In the genomic region with DNA sequence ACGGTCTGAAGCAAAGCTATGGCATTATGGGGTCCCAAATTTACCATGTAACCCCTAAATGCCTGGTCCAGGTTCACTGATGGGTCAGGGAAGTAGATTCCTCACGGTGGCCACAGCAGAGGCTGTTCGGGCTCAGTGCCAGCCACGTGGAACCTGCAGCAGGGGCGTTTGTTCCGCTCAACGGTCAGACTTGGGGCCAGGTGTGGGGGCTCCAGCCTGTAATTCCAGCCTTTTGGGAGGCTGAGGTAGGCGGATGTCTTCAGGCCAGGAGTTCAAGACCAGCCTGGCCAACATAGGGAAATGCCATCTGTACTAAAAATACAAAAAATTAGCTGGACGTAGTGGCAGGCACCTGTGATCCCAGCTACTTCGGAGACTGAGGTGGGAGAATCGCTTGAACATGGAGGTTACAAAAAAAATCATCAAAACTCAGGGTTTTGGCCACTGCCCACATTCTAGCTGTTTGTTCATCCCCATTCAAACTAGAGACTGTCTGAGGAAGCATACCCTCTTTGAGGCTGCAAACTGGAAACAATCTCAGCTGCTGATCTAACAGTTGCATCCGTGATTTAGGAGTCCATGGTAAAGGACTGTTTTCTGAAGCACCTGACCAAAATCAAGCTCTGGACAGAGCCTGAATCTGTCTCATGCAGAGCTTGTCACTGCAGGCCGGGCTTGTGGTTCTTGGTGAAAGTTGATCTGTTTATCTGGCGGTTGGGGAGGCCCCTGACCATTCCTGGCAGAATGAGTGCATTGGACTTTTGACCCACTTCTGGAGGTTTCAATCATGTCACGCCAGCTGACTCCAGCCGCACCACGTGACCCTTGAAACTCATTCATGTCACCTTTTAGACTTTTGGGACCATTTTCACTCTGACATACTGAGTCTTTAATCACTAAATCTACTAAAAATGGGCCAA, we compare ENCODE assay signal across 1 cellular context.
TF ChIP-seq lines count a peak whose summit lies in the region.

No MANE protein-coding gene starts in this region.

TF ChIP-seq in GM12878, 131 proteins besides CTCF, POLR2A, EP300 and RAD21 (continued from another document):
- TF ChIP-seq, protein P1, sequence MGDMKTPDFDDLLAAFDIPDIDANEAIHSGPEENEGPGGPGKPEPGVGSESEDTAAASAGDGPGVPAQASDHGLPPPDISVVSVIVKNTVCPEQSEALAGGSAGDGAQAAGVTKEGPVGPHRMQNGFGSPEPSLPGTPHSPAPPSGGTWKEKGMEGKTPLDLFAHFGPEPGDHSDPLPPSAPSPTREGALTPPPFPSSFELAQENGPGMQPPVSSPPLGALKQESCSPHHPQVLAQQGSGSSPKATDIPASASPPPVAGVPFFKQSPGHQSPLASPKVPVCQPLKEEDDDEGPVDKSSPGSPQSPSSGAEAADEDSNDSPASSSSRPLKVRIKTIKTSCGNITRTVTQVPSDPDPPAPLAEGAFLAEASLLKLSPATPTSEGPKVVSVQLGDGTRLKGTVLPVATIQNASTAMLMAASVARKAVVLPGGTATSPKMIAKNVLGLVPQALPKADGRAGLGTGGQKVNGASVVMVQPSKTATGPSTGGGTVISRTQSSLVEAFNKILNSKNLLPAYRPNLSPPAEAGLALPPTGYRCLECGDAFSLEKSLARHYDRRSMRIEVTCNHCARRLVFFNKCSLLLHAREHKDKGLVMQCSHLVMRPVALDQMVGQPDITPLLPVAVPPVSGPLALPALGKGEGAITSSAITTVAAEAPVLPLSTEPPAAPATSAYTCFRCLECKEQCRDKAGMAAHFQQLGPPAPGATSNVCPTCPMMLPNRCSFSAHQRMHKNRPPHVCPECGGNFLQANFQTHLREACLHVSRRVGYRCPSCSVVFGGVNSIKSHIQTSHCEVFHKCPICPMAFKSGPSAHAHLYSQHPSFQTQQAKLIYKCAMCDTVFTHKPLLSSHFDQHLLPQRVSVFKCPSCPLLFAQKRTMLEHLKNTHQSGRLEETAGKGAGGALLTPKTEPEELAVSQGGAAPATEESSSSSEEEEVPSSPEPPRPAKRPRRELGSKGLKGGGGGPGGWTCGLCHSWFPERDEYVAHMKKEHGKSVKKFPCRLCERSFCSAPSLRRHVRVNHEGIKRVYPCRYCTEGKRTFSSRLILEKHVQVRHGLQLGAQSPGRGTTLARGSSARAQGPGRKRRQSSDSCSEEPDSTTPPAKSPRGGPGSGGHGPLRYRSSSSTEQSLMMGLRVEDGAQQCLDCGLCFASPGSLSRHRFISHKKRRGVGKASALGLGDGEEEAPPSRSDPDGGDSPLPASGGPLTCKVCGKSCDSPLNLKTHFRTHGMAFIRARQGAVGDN (IDR thresholded peaks at IDR 0.05): peak; percentile 43; the same call in 1 of the 2 replicates
- peak; percentile 92 for TF ChIP-seq PAX5 (IDR thresholded peaks at IDR 0.05; ENCODE audit: borderline replicate concordance, low read depth, low read length)
- TF ChIP-seq, protein P2, sequence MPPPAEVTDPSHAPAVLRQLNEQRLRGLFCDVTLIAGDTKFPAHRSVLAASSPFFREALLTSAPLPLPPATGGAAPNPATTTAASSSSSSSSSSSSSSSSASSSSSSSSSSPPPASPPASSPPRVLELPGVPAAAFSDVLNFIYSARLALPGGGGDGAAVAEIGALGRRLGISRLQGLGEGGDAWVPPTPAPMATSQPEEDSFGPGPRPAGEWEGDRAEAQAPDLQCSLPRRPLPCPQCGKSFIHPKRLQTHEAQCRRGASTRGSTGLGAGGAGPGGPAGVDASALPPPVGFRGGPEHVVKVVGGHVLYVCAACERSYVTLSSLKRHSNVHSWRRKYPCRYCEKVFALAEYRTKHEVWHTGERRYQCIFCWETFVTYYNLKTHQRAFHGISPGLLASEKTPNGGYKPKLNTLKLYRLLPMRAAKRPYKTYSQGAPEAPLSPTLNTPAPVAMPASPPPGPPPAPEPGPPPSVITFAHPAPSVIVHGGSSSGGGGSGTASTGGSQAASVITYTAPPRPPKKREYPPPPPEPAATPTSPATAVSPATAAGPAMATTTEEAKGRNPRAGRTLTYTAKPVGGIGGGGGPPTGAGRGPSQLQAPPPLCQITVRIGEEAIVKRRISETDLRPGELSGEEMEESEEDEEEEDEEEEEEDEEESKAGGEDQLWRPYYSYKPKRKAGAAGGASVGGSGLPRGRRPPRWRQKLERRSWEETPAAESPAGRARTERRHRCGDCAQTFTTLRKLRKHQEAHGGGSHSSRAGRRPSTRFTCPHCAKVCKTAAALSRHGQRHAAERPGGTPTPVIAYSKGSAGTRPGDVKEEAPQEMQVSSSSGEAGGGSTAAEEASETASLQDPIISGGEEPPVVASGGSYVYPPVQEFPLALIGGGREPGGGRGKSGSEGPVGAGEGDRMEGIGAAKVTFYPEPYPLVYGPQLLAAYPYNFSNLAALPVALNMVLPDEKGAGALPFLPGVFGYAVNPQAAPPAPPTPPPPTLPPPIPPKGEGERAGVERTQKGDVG (CRISPR knock-in tag; IDR thresholded peaks at IDR 0.05): no peak
- no peak for TF ChIP-seq EED (IDR thresholded peaks at IDR 0.05; ENCODE audit: low read depth)
- TF ChIP-seq GABPA (IDR thresholded peaks at IDR 0.05; ENCODE audit: low read depth): no peak
- TF ChIP-seq ZNF622 (IDR thresholded peaks at IDR 0.05): no peak
- no peak for TF ChIP-seq YY1 (IDR thresholded peaks at IDR 0.05; ENCODE audit: low read depth, low read length)
- TF ChIP-seq FOXM1 (IDR thresholded peaks at IDR 0.05; ENCODE audit: low read depth, low read length): no peak
- no peak for TF ChIP-seq BRCA1 (IDR thresholded peaks at IDR 0.05; ENCODE audit: low read depth, low read length)
- TF ChIP-seq CBX5 (IDR thresholded peaks at IDR 0.05; ENCODE audit: low read depth): no peak
- no peak for TF ChIP-seq CBX3 (IDR thresholded peaks at IDR 0.05; ENCODE audit: borderline replicate concordance, low read depth)
- TF ChIP-seq, protein P3, sequence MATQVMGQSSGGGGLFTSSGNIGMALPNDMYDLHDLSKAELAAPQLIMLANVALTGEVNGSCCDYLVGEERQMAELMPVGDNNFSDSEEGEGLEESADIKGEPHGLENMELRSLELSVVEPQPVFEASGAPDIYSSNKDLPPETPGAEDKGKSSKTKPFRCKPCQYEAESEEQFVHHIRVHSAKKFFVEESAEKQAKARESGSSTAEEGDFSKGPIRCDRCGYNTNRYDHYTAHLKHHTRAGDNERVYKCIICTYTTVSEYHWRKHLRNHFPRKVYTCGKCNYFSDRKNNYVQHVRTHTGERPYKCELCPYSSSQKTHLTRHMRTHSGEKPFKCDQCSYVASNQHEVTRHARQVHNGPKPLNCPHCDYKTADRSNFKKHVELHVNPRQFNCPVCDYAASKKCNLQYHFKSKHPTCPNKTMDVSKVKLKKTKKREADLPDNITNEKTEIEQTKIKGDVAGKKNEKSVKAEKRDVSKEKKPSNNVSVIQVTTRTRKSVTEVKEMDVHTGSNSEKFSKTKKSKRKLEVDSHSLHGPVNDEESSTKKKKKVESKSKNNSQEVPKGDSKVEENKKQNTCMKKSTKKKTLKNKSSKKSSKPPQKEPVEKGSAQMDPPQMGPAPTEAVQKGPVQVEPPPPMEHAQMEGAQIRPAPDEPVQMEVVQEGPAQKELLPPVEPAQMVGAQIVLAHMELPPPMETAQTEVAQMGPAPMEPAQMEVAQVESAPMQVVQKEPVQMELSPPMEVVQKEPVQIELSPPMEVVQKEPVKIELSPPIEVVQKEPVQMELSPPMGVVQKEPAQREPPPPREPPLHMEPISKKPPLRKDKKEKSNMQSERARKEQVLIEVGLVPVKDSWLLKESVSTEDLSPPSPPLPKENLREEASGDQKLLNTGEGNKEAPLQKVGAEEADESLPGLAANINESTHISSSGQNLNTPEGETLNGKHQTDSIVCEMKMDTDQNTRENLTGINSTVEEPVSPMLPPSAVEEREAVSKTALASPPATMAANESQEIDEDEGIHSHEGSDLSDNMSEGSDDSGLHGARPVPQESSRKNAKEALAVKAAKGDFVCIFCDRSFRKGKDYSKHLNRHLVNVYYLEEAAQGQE (IDR thresholded peaks at IDR 0.05; ENCODE audit: low read depth, low read length): no peak
- TF ChIP-seq FOXK2 (IDR thresholded peaks at IDR 0.05): no peak
- no peak for TF ChIP-seq MYC (IDR thresholded peaks at IDR 0.05; ENCODE audit: insufficient read depth, insufficient read length, insufficient replicate concordance, low read length, severe bottlenecking)
- no peak for TF ChIP-seq EZH2 (IDR thresholded peaks at IDR 0.05; ENCODE audit: borderline replicate concordance, control insufficient read depth, low read depth, low read length)
- TF ChIP-seq, protein P4, sequence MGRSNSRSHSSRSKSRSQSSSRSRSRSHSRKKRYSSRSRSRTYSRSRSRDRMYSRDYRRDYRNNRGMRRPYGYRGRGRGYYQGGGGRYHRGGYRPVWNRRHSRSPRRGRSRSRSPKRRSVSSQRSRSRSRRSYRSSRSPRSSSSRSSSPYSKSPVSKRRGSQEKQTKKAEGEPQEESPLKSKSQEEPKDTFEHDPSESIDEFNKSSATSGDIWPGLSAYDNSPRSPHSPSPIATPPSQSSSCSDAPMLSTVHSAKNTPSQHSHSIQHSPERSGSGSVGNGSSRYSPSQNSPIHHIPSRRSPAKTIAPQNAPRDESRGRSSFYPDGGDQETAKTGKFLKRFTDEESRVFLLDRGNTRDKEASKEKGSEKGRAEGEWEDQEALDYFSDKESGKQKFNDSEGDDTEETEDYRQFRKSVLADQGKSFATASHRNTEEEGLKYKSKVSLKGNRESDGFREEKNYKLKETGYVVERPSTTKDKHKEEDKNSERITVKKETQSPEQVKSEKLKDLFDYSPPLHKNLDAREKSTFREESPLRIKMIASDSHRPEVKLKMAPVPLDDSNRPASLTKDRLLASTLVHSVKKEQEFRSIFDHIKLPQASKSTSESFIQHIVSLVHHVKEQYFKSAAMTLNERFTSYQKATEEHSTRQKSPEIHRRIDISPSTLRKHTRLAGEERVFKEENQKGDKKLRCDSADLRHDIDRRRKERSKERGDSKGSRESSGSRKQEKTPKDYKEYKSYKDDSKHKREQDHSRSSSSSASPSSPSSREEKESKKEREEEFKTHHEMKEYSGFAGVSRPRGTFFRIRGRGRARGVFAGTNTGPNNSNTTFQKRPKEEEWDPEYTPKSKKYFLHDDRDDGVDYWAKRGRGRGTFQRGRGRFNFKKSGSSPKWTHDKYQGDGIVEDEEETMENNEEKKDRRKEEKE (IDR thresholded peaks at IDR 0.05): no peak
- TF ChIP-seq RBBP5 (conservative IDR thresholded peaks at IDR 0.05): no peak
- TF ChIP-seq MEF2B (IDR thresholded peaks at IDR 0.05; ENCODE audit: partially characterized antibody, poor library complexity, severe bottlenecking): peak; percentile 29
- no peak for TF ChIP-seq TCF12 (IDR thresholded peaks at IDR 0.05; ENCODE audit: low read depth, low read length)
- peak; percentile 71 for TF ChIP-seq DPF2 (IDR thresholded peaks at IDR 0.05)
- TF ChIP-seq, protein P5, sequence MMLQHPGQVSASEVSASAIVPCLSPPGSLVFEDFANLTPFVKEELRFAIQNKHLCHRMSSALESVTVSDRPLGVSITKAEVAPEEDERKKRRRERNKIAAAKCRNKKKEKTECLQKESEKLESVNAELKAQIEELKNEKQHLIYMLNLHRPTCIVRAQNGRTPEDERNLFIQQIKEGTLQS (IDR thresholded peaks at IDR 0.05; ENCODE audit: borderline replicate concordance, extremely low read depth, low read depth, low read length): no peak
- no peak for TF ChIP-seq NR2C2 (IDR thresholded peaks at IDR 0.05; ENCODE audit: borderline replicate concordance, control insufficient read depth, insufficient read length, low read depth)
- TF ChIP-seq CHD1 (IDR thresholded peaks at IDR 0.05; ENCODE audit: low read depth, low read length): no peak
- no peak for TF ChIP-seq MTA3 (IDR thresholded peaks at IDR 0.05; ENCODE audit: borderline replicate concordance, low read length)
- TF ChIP-seq LARP7 (IDR thresholded peaks at IDR 0.05): no peak
